In genomic region chr4:13484045-13484748, GRCh38 we compare ENCODE assay signal across 8 cellular contexts. TPM values are rescaled to one million over a fixed set of nuclear protein-coding genes. Genes with fewer than 3 reads are reported as not detected.
A peak's percentile ranks its signal among the peaks of the same experiment; 100 is the strongest.
DNase-seq lines count a peak whose midpoint lies in the region; ATAC-seq and TF ChIP-seq lines count a peak whose summit lies in the region.

TSS of gene RAB28 (minus strand) at chr4:13484340.

- H3K4me3 ChIP-seq in Peyer's patch (peak within 1 kb of the TSS; percentile 76 to 95 (median 87)), esophagus (ENCODE audit: low read depth in 1 of 2, low read length in 2 of 2) (peak within 1 kb of the TSS; percentile 86 to 97), mucosa of stomach (ENCODE audit: low read length) (peak within 1 kb of the TSS; percentile 15)

- H3K27me3 ChIP-seq in Peyer's patch, result no peaks in the 10 kb centered on the region
- no peaks in the 10 kb centered on the region for H3K27me3 ChIP-seq in esophagus (ENCODE audit: control insufficient read depth in 1 of 2, insufficient read depth in 2 of 2, low read length in 2 of 2)
- H3K27me3 ChIP-seq in mucosa of stomach (ENCODE audit: control insufficient read depth, insufficient read depth, low read length), result no peaks in the 10 kb centered on the region

- TF ChIP-seq POLR2A in Peyer's patch (IDR thresholded peaks at IDR 0.05), result peak; percentile 21 to 54

- 0 to 1% methylated on average over 61 to 68 of the region's 68 CpGs for WGBS in esophagus, 2 donors

- TF ChIP-seq CTCF in Peyer's patch (IDR thresholded peaks at IDR 0.05), result no peak

- H3K9me3 ChIP-seq in KOPT-K1 (ENCODE audit: insufficient read depth, low read length, poor library complexity, severe bottlenecking) (no peaks in the 10 kb centered on the region), Peyer's patch (no peaks in the 10 kb centered on the region), esophagus (ENCODE audit: control insufficient read depth in 2 of 2, insufficient read depth in 1 of 2, low read depth in 1 of 2, low read length in 1 of 2) (no peaks in the 10 kb centered on the region), mucosa of stomach (ENCODE audit: control insufficient read depth, low read length) (no peaks in the 10 kb centered on the region)

- H3K27ac ChIP-seq in KOPT-K1 (ENCODE audit: low read depth, low read length, poor library complexity, severe bottlenecking), result peak within 1 kb of the TSS; percentile 97
- peak within 1 kb of the TSS; percentile 82 to 96 (median 88) for H3K27ac ChIP-seq in Peyer's patch
- peak within 1 kb of the TSS; percentile 91 to 94 for H3K27ac ChIP-seq in esophagus (ENCODE audit: low read depth in 2 of 2, low read length in 1 of 2)

- H3K4me1 ChIP-seq in Peyer's patch, result peaks cover 0 to 10% (median 2%) of the 10 kb centered on the region in 4 donors
- peaks cover 0 to 6% of the 10 kb centered on the region in 2 donors for H3K4me1 ChIP-seq in esophagus (ENCODE audit: control insufficient read depth in 2 of 2, insufficient read depth in 2 of 2, low read length in 1 of 2)
- H3K4me1 ChIP-seq in mucosa of stomach (ENCODE audit: control insufficient read depth, insufficient read depth, low read length), result peaks cover 14% of the 10 kb centered on the region

- ATAC-seq in GM21825 (IDR thresholded peaks at IDR 0.05; ENCODE audit: unreplicated experiment), result peak; percentile 97

- H3K9ac ChIP-seq in mucosa of stomach (ENCODE audit: low read length), result peak within 1 kb of the TSS; percentile 88

- H3K36me3 ChIP-seq in KOPT-K1 (ENCODE audit: insufficient read depth, low read length), result peaks cover under 1% of the 10 kb centered on the region; the same call in 1 of the 2 replicates
- H3K36me3 ChIP-seq in Peyer's patch, result no peaks in the 10 kb centered on the region
- H3K36me3 ChIP-seq in esophagus (ENCODE audit: control insufficient read depth in 2 of 2, insufficient read depth in 2 of 2, low read length in 1 of 2), result no peaks in the 10 kb centered on the region
- no peaks in the 10 kb centered on the region for H3K36me3 ChIP-seq in mucosa of stomach (ENCODE audit: control insufficient read depth, insufficient read depth, low read length)

- DNase-seq in DMS79 treated with DMSO at 0.1 percent for 48 hours (lab: John Stamatoyannopoulos, UW) (peak; percentile 59), Peyer's patch (peak; percentile 92 to 97 (median 96))
- peak; percentile 93 to 95 for DNase-seq in activated T-cell treated with anti-CD3 and anti-CD28 coated beads, Interleukin-2, amount 50 U/mL, for 48 hours
- DNase-seq in stimulated activated CD8-positive, alpha-beta memory T cell treated with anti-CD3 and anti-CD28 coated beads, Interleukin-4, amount 100 ng/mL, for 48 hours, result peak; percentile 93

RNA-seq across cellular contexts. Expression of gene RAB28, which starts in this region (rescaled TPM):
- total RNA-seq in Peyer's patch, result 10 to 100 TPM; 11.2 to 24.8 (median 12.4) TPM
- 1 to 10 TPM; 5.8 to 7.2 TPM for polyA plus RNA-seq in esophagus

Comparison
In these comparisons a context has a peak if more than half of its experiments do, and no peak if none do; other contexts are left out.
1. Peak in every context shown above with its lines: DNase-seq, ATAC-seq, H3K4me3 ChIP-seq and H3K27ac ChIP-seq.
2. H3K4me3 ChIP-seq: peak in every context shown above with its lines; median percentile 92 in esophagus; 87 in Peyer's patch; 15 in mucosa of stomach.